Comparison of ENCODE assay signal across 20 cellular contexts in the genomic region with DNA sequence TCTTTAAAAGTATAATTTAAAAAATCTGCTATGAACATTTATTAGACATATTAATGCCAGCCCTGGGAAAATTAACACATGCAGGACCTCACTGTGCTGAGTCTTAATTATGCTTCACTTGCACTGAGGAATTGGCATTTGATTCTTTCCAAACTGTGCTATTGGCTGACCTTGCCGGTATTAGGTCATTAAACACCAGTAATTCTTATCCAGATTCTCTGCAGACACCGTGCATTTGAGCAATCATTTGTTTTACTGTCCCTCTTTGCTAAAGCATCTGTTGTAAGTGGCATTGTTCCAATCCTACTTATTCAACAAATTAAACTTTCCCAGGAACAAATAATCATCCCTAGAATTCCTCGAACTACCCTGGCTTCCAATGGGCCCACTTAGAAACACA.
DNase-seq lines count a peak whose midpoint lies in the region; ATAC-seq, FAIRE-seq and TF ChIP-seq lines count a peak whose summit lies in the region.
"Had no signal": no experiment of that assay in that cellular context is flagged by ENCODE, and none has a peak within 500 bp of the region (broad histone marks: within the 10 kb centered on the region; RNA-seq: fewer than 3 reads in every experiment).

No MANE protein-coding gene starts in this region.

- no peak for TF ChIP-seq EP300 in A549 (IDR thresholded peaks at IDR 0.05)
- TF ChIP-seq EP300 in Ishikawa (IDR thresholded peaks at IDR 0.05; ENCODE audit: borderline replicate concordance), result peak; percentile 78

- ATAC-seq in A549 (no peak; a peak in 1 of 6 replicates), HG03135 (IDR thresholded peaks at IDR 0.05; ENCODE audit: unreplicated experiment) (no peak)
- no peak for ATAC-seq in stimulated activated naive CD8-positive, alpha-beta T cell treated with anti-CD3 and anti-CD28 coated beads, Interleukin-15, amount 100 ng/mL, for 72 hours
- ATAC-seq: T-cell had no signal

- H3K4me1 ChIP-seq in A549, result peaks cover 5% of the 10 kb centered on the region; the same call in 1 of the 3 replicates
- H3K4me1 ChIP-seq: lower lobe of right lung had no signal

- no peaks in the 10 kb centered on the region for H3K9me3 ChIP-seq in A549
- H3K9me3 ChIP-seq: lower lobe of right lung had no signal

- FAIRE-seq in A549 (lab: Jason Lieb, UNC) (peak; percentile 18), endometrium (lab: Jason Lieb, UNC) (peak; percentile 78), GM19239 (lab: Jason Lieb, UNC) (no peak)

- no peak overlapping the region for H3K27ac ChIP-seq in A549
- H3K27ac ChIP-seq: lower lobe of right lung, skin epidermis had no signal

- no peak overlapping the region for H3K4me3 ChIP-seq in A549
- H3K4me3 ChIP-seq: lower lobe of right lung, skin epidermis had no signal

- H3K4me1 Mint-ChIP-seq in chondrocyte (ENCODE audit: low read depth), result peaks cover 33% of the 10 kb centered on the region
- H3K4me1 Mint-ChIP-seq in stimulated activated naive CD8-positive, alpha-beta T cell treated with anti-CD3 and anti-CD28 coated beads, Interleukin-15, amount 100 ng/mL, for 72 hours, result peaks cover 5% of the 10 kb centered on the region
- H3K4me1 Mint-ChIP-seq: T-cell had no signal

- no peak overlapping the region for H3K27ac Mint-ChIP-seq in chondrocyte (ENCODE audit: unreplicated experiment)
- no peak overlapping the region for H3K27ac Mint-ChIP-seq in stimulated activated naive CD8-positive, alpha-beta T cell treated with anti-CD3 and anti-CD28 coated beads, Interleukin-15, amount 100 ng/mL, for 72 hours
- H3K27ac Mint-ChIP-seq: activated naive CD4-positive, alpha-beta T cell treated with anti-CD3 and anti-CD28 coated beads, Interleukin-2, amount 50 U/mL, for 72 hours; natural killer cell treated with Interleukin-12 subunit alpha and Interleukin-12 subunit beta and Interleukin-15 and Interleukin-18, amount 100 ng/mL, for 72 hours; T-cell had no signal

- no peak for DNase-seq in A549 (ENCODE audit: low read depth in 1 of 2, low spot score in 1 of 2)
- peak; percentile 68 for DNase-seq in kidney tubule cell (ENCODE audit: low spot score)
- no peak for DNase-seq in chondrocyte (ENCODE audit: low spot score)
- no peak for DNase-seq in GM19239 (ENCODE audit: insufficient read length, low spot score)
- no peak for DNase-seq in stimulated activated naive CD8-positive, alpha-beta T cell treated with anti-CD3 and anti-CD28 coated beads, Interleukin-15, amount 100 ng/mL, for 72 hours
- DNase-seq: activated CD4-positive, CD25-positive, alpha-beta regulatory T cell treated with anti-CD3 and anti-CD28 coated beads, Interleukin-2, amount 50 U/mL, for 72 hours; activated CD8-positive, alpha-beta memory T cell treated with anti-CD3 and anti-CD28 coated beads, Interleukin-2, amount 50 U/mL, for 48 hours; Calu3; KG1; lower lobe of right lung; NCI-H187 treated with DMSO at 0.1 percent for 48 hours; NCI-H526; stimulated activated naive CD4-positive, alpha-beta T cell treated with Interleukin-2 at 50 U/mL for 16 hours; T-cell had no signal

- no peaks in the 10 kb centered on the region for H3K27me3 Mint-ChIP-seq in chondrocyte (ENCODE audit: low read depth)
- no peaks in the 10 kb centered on the region for H3K27me3 Mint-ChIP-seq in stimulated activated naive CD8-positive, alpha-beta T cell treated with anti-CD3 and anti-CD28 coated beads, Interleukin-15, amount 100 ng/mL, for 72 hours
- H3K27me3 Mint-ChIP-seq: T-cell had no signal

- H3K4me3 Mint-ChIP-seq in chondrocyte (ENCODE audit: unreplicated experiment), result no peak overlapping the region
- H3K4me3 Mint-ChIP-seq in stimulated activated naive CD8-positive, alpha-beta T cell treated with anti-CD3 and anti-CD28 coated beads, Interleukin-15, amount 100 ng/mL, for 72 hours, result no peak overlapping the region
- H3K4me3 Mint-ChIP-seq: natural killer cell treated with Interleukin-12 subunit alpha and Interleukin-12 subunit beta and Interleukin-15 and Interleukin-18, amount 100 ng/mL, for 72 hours; T-cell had no signal

- no peak for TF ChIP-seq POLR2A in A549 (IDR thresholded peaks at IDR 0.05; ENCODE audit: low read length)

- CTCF ChIA-PET in A549 (lab: Yijun Ruan, JAX), result interaction anchor here (1.7 kb wide), 1 partner anchor 27 kb away, joined by 6 read pairs; no protein-coding TSS in a partner anchor

- H3K4me2 ChIP-seq in A549, result no peak overlapping the region

- POLR2A ChIA-PET in A549 (lab: Yijun Ruan, JAX), result no interaction called here

- TF ChIP-seq RAD21 in A549 (conservative IDR thresholded peaks at IDR 0.05 in 1 of 2, IDR thresholded peaks at IDR 0.05 in 1 of 2), result no peak
- no peak for TF ChIP-seq RAD21 in Ishikawa (IDR thresholded peaks at IDR 0.05; ENCODE audit: low read depth)

- WGBS in A549 (ENCODE audit: missing lambda C conversion rate), result 50% methylated on average over 3 of the region's 3 CpGs

- H3K9me3 Mint-ChIP-seq in chondrocyte (ENCODE audit: low read depth), result peaks cover 14% of the 10 kb centered on the region
- H3K9me3 Mint-ChIP-seq in stimulated activated naive CD8-positive, alpha-beta T cell treated with anti-CD3 and anti-CD28 coated beads, Interleukin-15, amount 100 ng/mL, for 72 hours, result no peaks in the 10 kb centered on the region
- H3K9me3 Mint-ChIP-seq: T-cell had no signal

- peaks cover 8% of the 10 kb centered on the region for H3K36me3 Mint-ChIP-seq in chondrocyte (ENCODE audit: low read depth)
- H3K36me3 Mint-ChIP-seq: activated naive CD4-positive, alpha-beta T cell treated with anti-CD3 and anti-CD28 coated beads, Interleukin-2, amount 50 U/mL, for 72 hours; natural killer cell treated with Interleukin-12 subunit alpha and Interleukin-12 subunit beta and Interleukin-15 and Interleukin-18, amount 100 ng/mL, for 72 hours; T-cell had no signal

- TF ChIP-seq CTCF in A549 (IDR thresholded peaks at IDR 0.05) (no peak), chondrocyte (IDR thresholded peaks at IDR 0.05) (no peak)

TF ChIP-seq in A549, 52 proteins besides CTCF, POLR2A, EP300 and RAD21:
- no peak for TF ChIP-seq FOSL2 (IDR thresholded peaks at IDR 0.05)
- no peak for TF ChIP-seq FOSL2 (CRISPR knock-in tag; IDR thresholded peaks at IDR 0.05)
- no peak for TF ChIP-seq MAZ (IDR thresholded peaks at IDR 0.05; ENCODE audit: borderline replicate concordance, low read depth, low read length)
- TF ChIP-seq SMC3 (IDR thresholded peaks at IDR 0.05), result no peak
- TF ChIP-seq HOXA7 (CRISPR knock-in tag; IDR thresholded peaks at IDR 0.05), result no peak
- TF ChIP-seq JUN (IDR thresholded peaks at IDR 0.05), result no peak
- TF ChIP-seq, protein P1, sequence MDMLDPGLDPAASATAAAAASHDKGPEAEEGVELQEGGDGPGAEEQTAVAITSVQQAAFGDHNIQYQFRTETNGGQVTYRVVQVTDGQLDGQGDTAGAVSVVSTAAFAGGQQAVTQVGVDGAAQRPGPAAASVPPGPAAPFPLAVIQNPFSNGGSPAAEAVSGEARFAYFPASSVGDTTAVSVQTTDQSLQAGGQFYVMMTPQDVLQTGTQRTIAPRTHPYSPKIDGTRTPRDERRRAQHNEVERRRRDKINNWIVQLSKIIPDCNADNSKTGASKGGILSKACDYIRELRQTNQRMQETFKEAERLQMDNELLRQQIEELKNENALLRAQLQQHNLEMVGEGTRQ (IDR thresholded peaks at IDR 0.05), result no peak
- TF ChIP-seq, protein P2, sequence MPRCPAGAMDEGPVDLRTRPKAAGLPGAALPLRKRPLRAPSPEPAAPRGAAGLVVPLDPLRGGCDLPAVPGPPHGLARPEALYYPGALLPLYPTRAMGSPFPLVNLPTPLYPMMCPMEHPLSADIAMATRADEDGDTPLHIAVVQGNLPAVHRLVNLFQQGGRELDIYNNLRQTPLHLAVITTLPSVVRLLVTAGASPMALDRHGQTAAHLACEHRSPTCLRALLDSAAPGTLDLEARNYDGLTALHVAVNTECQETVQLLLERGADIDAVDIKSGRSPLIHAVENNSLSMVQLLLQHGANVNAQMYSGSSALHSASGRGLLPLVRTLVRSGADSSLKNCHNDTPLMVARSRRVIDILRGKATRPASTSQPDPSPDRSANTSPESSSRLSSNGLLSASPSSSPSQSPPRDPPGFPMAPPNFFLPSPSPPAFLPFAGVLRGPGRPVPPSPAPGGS (IDR thresholded peaks at IDR 0.05), result no peak
TF ChIP-seq in A549: peak in this region for 0.

TF ChIP-seq in Ishikawa, 13 proteins besides CTCF, POLR2A, EP300 and RAD21 (continues in another document):
- TF ChIP-seq, protein P3, sequence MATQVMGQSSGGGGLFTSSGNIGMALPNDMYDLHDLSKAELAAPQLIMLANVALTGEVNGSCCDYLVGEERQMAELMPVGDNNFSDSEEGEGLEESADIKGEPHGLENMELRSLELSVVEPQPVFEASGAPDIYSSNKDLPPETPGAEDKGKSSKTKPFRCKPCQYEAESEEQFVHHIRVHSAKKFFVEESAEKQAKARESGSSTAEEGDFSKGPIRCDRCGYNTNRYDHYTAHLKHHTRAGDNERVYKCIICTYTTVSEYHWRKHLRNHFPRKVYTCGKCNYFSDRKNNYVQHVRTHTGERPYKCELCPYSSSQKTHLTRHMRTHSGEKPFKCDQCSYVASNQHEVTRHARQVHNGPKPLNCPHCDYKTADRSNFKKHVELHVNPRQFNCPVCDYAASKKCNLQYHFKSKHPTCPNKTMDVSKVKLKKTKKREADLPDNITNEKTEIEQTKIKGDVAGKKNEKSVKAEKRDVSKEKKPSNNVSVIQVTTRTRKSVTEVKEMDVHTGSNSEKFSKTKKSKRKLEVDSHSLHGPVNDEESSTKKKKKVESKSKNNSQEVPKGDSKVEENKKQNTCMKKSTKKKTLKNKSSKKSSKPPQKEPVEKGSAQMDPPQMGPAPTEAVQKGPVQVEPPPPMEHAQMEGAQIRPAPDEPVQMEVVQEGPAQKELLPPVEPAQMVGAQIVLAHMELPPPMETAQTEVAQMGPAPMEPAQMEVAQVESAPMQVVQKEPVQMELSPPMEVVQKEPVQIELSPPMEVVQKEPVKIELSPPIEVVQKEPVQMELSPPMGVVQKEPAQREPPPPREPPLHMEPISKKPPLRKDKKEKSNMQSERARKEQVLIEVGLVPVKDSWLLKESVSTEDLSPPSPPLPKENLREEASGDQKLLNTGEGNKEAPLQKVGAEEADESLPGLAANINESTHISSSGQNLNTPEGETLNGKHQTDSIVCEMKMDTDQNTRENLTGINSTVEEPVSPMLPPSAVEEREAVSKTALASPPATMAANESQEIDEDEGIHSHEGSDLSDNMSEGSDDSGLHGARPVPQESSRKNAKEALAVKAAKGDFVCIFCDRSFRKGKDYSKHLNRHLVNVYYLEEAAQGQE (IDR thresholded peaks at IDR 0.05; ENCODE audit: low read depth), result no peak
- TF ChIP-seq TEAD4 (IDR thresholded peaks at IDR 0.05) (peak; percentile 63), TCF12 (IDR thresholded peaks at IDR 0.05; ENCODE audit: low read depth) (peak; percentile 77), EGR1 (IDR thresholded peaks at IDR 0.05) (no peak), CREB1 (IDR thresholded peaks at IDR 0.05; ENCODE audit: low read depth) (no peak), NFIC (IDR thresholded peaks at IDR 0.05) (peak; percentile 83), CEBPB (IDR thresholded peaks at IDR 0.05) (0 out of 2 replicates have a peak, but pooled peaks have one; percentile 36), YY1 (IDR thresholded peaks at IDR 0.05; ENCODE audit: low read depth) (no peak), TAF1 (IDR thresholded peaks at IDR 0.05; ENCODE audit: low read depth) (no peak)
